In the genomic region with DNA sequence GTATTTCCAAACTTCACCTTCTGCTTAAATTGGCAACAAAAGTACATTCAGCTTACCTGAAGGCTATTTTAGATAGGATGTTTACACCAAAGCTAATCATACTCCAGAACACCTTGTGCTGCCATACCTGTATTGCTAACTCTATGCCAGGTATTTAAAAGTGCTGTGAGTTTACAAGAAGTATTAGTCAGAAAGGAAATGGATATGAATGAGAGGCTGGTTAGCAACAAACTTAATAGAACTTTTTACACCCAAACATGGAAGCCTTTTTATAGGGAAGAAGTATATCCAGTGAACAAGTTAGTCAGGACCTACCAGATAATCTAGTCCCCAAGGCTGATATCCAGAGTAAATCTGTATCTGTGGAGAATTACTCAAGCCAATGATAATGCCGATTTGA, we compare ENCODE assay signal across 18 cellular contexts.
"Had no signal": no experiment of that assay in that cellular context is flagged by ENCODE, and none has a peak within 500 bp of the region (broad histone marks: within the 10 kb centered on the region; RNA-seq: fewer than 3 reads in every experiment).

No MANE protein-coding gene starts in this region.

- H3K27me3 ChIP-seq: colonic mucosa, thyroid gland had no signal

- H3K27ac Mint-ChIP-seq: activated CD8-positive, alpha-beta T cell treated with anti-CD3 and anti-CD28 coated beads, Interleukin-2, amount 10 ng/mL, durations not matched to agents 7 days and 5 days; activated naive CD4-positive, alpha-beta T cell treated with anti-CD3 and anti-CD28 coated beads, Interleukin-2, amount 50 U/mL, for 24 hours; activated T-helper 1 cell treated with anti-CD3 and anti-CD28 coated beads, Interleukin-12 subunit alpha, Interleukin-12 subunit beta, Interleukin-2, Interleukin-4 antibody, amounts not matched to agents 30 ng/mL and 10 ng/mL and 1 ng/mL, durations not matched to agents 14 hours and 24 hours and 36 hours; natural killer cell treated with Interleukin-12 subunit alpha and Interleukin-12 subunit beta and Interleukin-15 and Interleukin-18, amount 100 ng/mL, for 72 hours had no signal

- H3K9me3 ChIP-seq: colonic mucosa, left ventricle myocardium inferior, psoas muscle, thyroid gland had no signal

- H3K27ac ChIP-seq: colonic mucosa, left ventricle myocardium inferior, psoas muscle, thyroid gland had no signal

- H3K9me3 Mint-ChIP-seq: activated T-helper 1 cell treated with anti-CD3 and anti-CD28 coated beads, Interleukin-12 subunit alpha, Interleukin-12 subunit beta, Interleukin-2, Interleukin-4 antibody, amounts not matched to agents 30 ng/mL and 10 ng/mL and 1 ng/mL, durations not matched to agents 14 hours and 24 hours and 36 hours; natural killer cell treated with Interleukin-12 subunit alpha and Interleukin-12 subunit beta and Interleukin-15 and Interleukin-18, amount 100 ng/mL, for 72 hours had no signal

- H3K36me3 ChIP-seq: colonic mucosa, left ventricle myocardium inferior, thyroid gland had no signal

- H3K27me3 Mint-ChIP-seq: activated naive CD4-positive, alpha-beta T cell treated with anti-CD3 and anti-CD28 coated beads, Interleukin-2, amount 50 U/mL, for 24 hours; natural killer cell treated with Interleukin-12 subunit alpha and Interleukin-12 subunit beta and Interleukin-15 and Interleukin-18, amount 100 ng/mL, for 72 hours had no signal

- DNase-seq: activated CD4-positive, alpha-beta T cell treated with anti-CD3 and anti-CD28 coated beads for 1 hour; activated CD4-positive, alpha-beta T cell treated with anti-CD3 and anti-CD28 coated beads, Interleukin-2, amount 50 U/mL, for 1 hour; activated CD8-positive, alpha-beta T cell treated with anti-CD3 and anti-CD28 coated beads, Interleukin-2, amount 10 ng/mL, durations not matched to agents 7 days and 5 days; activated gamma-delta T cell; aorta; colonic mucosa; foreskin fibroblast; left ventricle myocardium inferior; midbrain; psoas muscle; right cardiac atrium; stimulated activated CD4-positive, alpha-beta T cell treated with anti-CD3 and anti-CD28 coated beads, Interleukin-4, amount 100 ng/mL, for 24 hours; stimulated activated naive CD8-positive, alpha-beta T cell treated with anti-CD3 and anti-CD28 coated beads, Interleukin-15, Interleukin-2, amounts not matched to agents 100 U/mL and 50 U/mL, for 24 hours; T-helper 1 cell; thyroid gland had no signal

- H3K4me3 Mint-ChIP-seq: activated CD8-positive, alpha-beta T cell treated with anti-CD3 and anti-CD28 coated beads, Interleukin-2, amount 10 ng/mL, durations not matched to agents 7 days and 5 days; activated naive CD4-positive, alpha-beta T cell treated with anti-CD3 and anti-CD28 coated beads, Interleukin-2, amount 50 U/mL, for 24 hours; activated T-helper 1 cell treated with anti-CD3 and anti-CD28 coated beads, Interleukin-12 subunit alpha, Interleukin-12 subunit beta, Interleukin-2, Interleukin-4 antibody, amounts not matched to agents 30 ng/mL and 10 ng/mL and 1 ng/mL, durations not matched to agents 14 hours and 24 hours and 36 hours; natural killer cell treated with Interleukin-12 subunit alpha and Interleukin-12 subunit beta and Interleukin-15 and Interleukin-18, amount 100 ng/mL, for 72 hours had no signal

- ATAC-seq: activated CD8-positive, alpha-beta T cell treated with anti-CD3 and anti-CD28 coated beads, Interleukin-2, amount 10 ng/mL, durations not matched to agents 7 days and 5 days; natural killer cell treated with Interleukin-12 subunit alpha and Interleukin-12 subunit beta and Interleukin-15 and Interleukin-18, amount 100 ng/mL, for 72 hours; psoas muscle; right cardiac atrium; stimulated activated naive CD8-positive, alpha-beta T cell treated with anti-CD3 and anti-CD28 coated beads, Interleukin-15, Interleukin-2, amounts not matched to agents 100 U/mL and 50 U/mL, for 24 hours had no signal

- H3K4me1 ChIP-seq: colonic mucosa had no signal

- H3K4me3 ChIP-seq: colonic mucosa, left ventricle myocardium inferior, psoas muscle, thyroid gland had no signal

- H3K4me1 Mint-ChIP-seq: activated naive CD4-positive, alpha-beta T cell treated with anti-CD3 and anti-CD28 coated beads, Interleukin-2, amount 50 U/mL, for 24 hours had no signal
